1 cellular context compared by ENCODE assay signal in the genomic region with DNA sequence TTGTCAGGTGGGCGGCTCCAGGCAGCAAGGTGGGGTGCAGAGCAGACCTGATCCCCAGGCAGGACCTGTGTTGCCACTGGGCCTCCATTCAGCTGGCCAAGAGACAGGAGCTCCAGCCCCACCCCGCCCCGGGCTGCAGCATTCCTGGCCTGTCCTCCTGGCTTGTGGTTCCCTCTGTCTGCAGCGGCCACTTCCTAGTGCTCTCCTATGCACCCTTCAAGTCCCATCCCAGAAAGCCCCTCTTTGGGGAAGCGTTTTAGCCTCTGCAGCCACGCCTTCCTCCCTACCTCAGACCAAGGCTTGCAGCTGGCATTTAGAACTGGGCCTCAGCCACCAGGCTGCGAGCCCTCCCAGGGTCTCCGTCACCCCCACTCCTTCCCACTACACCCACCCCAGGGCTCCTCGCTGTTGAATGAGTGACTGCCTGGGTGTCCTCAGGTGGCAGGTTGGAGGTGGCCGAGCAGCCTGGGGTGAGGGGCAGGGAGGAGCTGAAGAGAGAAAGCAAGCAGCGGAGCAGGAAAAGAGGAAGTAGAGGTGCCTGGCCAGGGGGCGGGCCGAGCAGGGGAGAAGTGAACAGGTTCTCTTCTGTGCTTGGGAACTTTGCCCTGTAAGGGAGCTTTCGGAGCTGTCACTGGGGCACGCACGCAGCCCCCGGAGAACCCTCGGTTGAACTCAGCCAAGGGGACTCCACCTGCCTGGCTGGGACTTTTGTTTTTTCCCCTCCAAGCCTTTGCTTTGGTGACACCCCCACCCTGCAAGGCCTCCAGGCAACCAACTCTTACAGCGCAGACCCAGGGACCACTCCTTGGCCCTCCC.
A peak's percentile ranks its signal among the peaks of the same experiment; 100 is the strongest.
TF ChIP-seq lines count a peak whose summit lies in the region.

No MANE protein-coding gene starts in this region.

TF ChIP-seq in HepG2, 621 proteins besides CTCF, POLR2A, EP300 and RAD21 (continued from another document and continues in another):
- TF ChIP-seq, protein P1, sequence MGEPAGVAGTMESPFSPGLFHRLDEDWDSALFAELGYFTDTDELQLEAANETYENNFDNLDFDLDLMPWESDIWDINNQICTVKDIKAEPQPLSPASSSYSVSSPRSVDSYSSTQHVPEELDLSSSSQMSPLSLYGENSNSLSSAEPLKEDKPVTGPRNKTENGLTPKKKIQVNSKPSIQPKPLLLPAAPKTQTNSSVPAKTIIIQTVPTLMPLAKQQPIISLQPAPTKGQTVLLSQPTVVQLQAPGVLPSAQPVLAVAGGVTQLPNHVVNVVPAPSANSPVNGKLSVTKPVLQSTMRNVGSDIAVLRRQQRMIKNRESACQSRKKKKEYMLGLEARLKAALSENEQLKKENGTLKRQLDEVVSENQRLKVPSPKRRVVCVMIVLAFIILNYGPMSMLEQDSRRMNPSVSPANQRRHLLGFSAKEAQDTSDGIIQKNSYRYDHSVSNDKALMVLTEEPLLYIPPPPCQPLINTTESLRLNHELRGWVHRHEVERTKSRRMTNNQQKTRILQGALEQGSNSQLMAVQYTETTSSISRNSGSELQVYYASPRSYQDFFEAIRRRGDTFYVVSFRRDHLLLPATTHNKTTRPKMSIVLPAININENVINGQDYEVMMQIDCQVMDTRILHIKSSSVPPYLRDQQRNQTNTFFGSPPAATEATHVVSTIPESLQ (CRISPR knock-in tag; conservative IDR thresholded peaks at IDR 0.05), result no peak
- TF ChIP-seq SP140L (CRISPR knock-in tag; IDR thresholded peaks at IDR 0.05; ENCODE audit: borderline replicate concordance), result no peak
- no peak for TF ChIP-seq ZBTB3 (CRISPR knock-in tag; IDR thresholded peaks at IDR 0.05; ENCODE audit: borderline replicate concordance, low read depth)
- no peak for TF ChIP-seq SRSF9 (IDR thresholded peaks at IDR 0.05; ENCODE audit: borderline replicate concordance, insufficient read depth, low read depth, low read length, poor library complexity, severe bottlenecking)
- peak; percentile 53; the same call in 1 of the 2 replicates for TF ChIP-seq IRF9 (CRISPR knock-in tag; IDR thresholded peaks at IDR 0.05; ENCODE audit: borderline replicate concordance)
- TF ChIP-seq SAP130 (CRISPR knock-in tag; IDR thresholded peaks at IDR 0.05; ENCODE audit: low read depth), result peak; percentile 69
- TF ChIP-seq ZFP36L2 (CRISPR knock-in tag; IDR thresholded peaks at IDR 0.05), result 0 out of 2 replicates have a peak, but pooled peaks have one; percentile 14
- no peak for TF ChIP-seq DDIT3 (CRISPR knock-in tag; IDR thresholded peaks at IDR 0.05)
- no peak for TF ChIP-seq SRF (IDR thresholded peaks at IDR 0.05; ENCODE audit: low read depth, low read length)
- TF ChIP-seq ZNF280D (CRISPR knock-in tag; IDR thresholded peaks at IDR 0.05), result no peak; the same call in 1 of the 2 replicates
- TF ChIP-seq, protein P2, sequence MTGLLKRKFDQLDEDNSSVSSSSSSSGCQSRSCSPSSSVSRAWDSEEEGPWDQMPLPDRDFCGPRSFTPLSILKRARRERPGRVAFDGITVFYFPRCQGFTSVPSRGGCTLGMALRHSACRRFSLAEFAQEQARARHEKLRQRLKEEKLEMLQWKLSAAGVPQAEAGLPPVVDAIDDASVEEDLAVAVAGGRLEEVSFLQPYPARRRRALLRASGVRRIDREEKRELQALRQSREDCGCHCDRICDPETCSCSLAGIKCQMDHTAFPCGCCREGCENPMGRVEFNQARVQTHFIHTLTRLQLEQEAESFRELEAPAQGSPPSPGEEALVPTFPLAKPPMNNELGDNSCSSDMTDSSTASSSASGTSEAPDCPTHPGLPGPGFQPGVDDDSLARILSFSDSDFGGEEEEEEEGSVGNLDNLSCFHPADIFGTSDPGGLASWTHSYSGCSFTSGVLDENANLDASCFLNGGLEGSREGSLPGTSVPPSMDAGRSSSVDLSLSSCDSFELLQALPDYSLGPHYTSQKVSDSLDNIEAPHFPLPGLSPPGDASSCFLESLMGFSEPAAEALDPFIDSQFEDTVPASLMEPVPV (CRISPR knock-in tag; IDR thresholded peaks at IDR 0.05), result peak; percentile 48; the same call in 1 of the 2 replicates
- TF ChIP-seq ZNF530 (CRISPR knock-in tag; IDR thresholded peaks at IDR 0.05; ENCODE audit: low read depth), result no peak
- TF ChIP-seq FOXP1 (IDR thresholded peaks at IDR 0.05), result no peak
- TF ChIP-seq FOXP1 (CRISPR knock-in tag; IDR thresholded peaks at IDR 0.05), result no peak
- no peak for TF ChIP-seq GLI4 (CRISPR knock-in tag; IDR thresholded peaks at IDR 0.05; ENCODE audit: borderline replicate concordance)
- peak; percentile 57; the same call in 1 of the 2 replicates for TF ChIP-seq ZNF605 (CRISPR knock-in tag; IDR thresholded peaks at IDR 0.05)
- TF ChIP-seq, protein P3, sequence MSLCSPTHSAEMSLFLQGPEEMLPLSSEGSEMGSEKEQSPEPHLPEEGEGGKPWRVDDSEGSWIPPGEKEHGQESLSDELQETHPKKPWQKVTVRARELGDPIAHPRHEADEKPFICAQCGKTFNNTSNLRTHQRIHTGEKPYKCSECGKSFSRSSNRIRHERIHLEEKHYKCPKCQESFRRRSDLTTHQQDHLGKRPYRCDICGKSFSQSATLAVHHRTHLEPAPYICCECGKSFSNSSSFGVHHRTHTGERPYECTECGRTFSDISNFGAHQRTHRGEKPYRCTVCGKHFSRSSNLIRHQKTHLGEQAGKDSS (CRISPR knock-in tag; IDR thresholded peaks at IDR 0.05; ENCODE audit: borderline replicate concordance, low read depth), result no peak; the same call in 1 of the 2 replicates
- TF ChIP-seq TERF1 (CRISPR knock-in tag; IDR thresholded peaks at IDR 0.05), result no peak
- TF ChIP-seq ZSCAN22 (CRISPR knock-in tag; IDR thresholded peaks at IDR 0.05), result no peak
- no peak for TF ChIP-seq HCFC1 (IDR thresholded peaks at IDR 0.05; ENCODE audit: low read depth, low read length)
- TF ChIP-seq CENPX (CRISPR knock-in tag; IDR thresholded peaks at IDR 0.05), result no peak
- TF ChIP-seq GMEB2 (CRISPR knock-in tag; IDR thresholded peaks at IDR 0.05; ENCODE audit: low read depth), result no peak
- peak; percentile 35; the same call in 1 of the 2 replicates for TF ChIP-seq KLF9 (CRISPR knock-in tag; IDR thresholded peaks at IDR 0.05; ENCODE audit: low read depth)
- TF ChIP-seq, protein P4, sequence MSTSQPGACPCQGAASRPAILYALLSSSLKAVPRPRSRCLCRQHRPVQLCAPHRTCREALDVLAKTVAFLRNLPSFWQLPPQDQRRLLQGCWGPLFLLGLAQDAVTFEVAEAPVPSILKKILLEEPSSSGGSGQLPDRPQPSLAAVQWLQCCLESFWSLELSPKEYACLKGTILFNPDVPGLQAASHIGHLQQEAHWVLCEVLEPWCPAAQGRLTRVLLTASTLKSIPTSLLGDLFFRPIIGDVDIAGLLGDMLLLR (CRISPR knock-in tag; IDR thresholded peaks at IDR 0.05), result no peak
- no peak for TF ChIP-seq ZNF614 (CRISPR knock-in tag; IDR thresholded peaks at IDR 0.05; ENCODE audit: borderline replicate concordance)
- no peak for TF ChIP-seq ATM (IDR thresholded peaks at IDR 0.05; ENCODE audit: borderline replicate concordance)
- 0 out of 2 replicates have a peak, but pooled peaks have one; percentile 35 for TF ChIP-seq ZNF414 (CRISPR knock-in tag; IDR thresholded peaks at IDR 0.05)
- no peak for TF ChIP-seq TFE3 (CRISPR knock-in tag; IDR thresholded peaks at IDR 0.05)
- peak; percentile 68; the same call in 1 of the 2 replicates for TF ChIP-seq NFKB2 (CRISPR knock-in tag; IDR thresholded peaks at IDR 0.05; ENCODE audit: borderline replicate concordance)
- TF ChIP-seq SMC3 (IDR thresholded peaks at IDR 0.05; ENCODE audit: low read length), result no peak
- TF ChIP-seq HMG20A (CRISPR knock-in tag; IDR thresholded peaks at IDR 0.05; ENCODE audit: borderline replicate concordance), result no peak
- TF ChIP-seq, protein P5, sequence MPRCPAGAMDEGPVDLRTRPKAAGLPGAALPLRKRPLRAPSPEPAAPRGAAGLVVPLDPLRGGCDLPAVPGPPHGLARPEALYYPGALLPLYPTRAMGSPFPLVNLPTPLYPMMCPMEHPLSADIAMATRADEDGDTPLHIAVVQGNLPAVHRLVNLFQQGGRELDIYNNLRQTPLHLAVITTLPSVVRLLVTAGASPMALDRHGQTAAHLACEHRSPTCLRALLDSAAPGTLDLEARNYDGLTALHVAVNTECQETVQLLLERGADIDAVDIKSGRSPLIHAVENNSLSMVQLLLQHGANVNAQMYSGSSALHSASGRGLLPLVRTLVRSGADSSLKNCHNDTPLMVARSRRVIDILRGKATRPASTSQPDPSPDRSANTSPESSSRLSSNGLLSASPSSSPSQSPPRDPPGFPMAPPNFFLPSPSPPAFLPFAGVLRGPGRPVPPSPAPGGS (CRISPR knock-in tag; IDR thresholded peaks at IDR 0.05), result no peak
- TF ChIP-seq NONO (IDR thresholded peaks at IDR 0.05), result no peak
- no peak for TF ChIP-seq NONO (CRISPR knock-in tag; conservative IDR thresholded peaks at IDR 0.05)
- no peak for TF ChIP-seq ZNF101 (CRISPR knock-in tag; IDR thresholded peaks at IDR 0.05; ENCODE audit: borderline replicate concordance, low read depth)
- TF ChIP-seq NFYB (CRISPR knock-in tag; IDR thresholded peaks at IDR 0.05), result peak; percentile 11; the same call in 1 of the 2 replicates
- no peak for TF ChIP-seq ZNF549 (CRISPR knock-in tag; IDR thresholded peaks at IDR 0.05)
- TF ChIP-seq KMT2A (CRISPR knock-in tag; IDR thresholded peaks at IDR 0.05), result no peak; the same call in 1 of the 2 replicates
- TF ChIP-seq ZSCAN29 (CRISPR knock-in tag; conservative IDR thresholded peaks at IDR 0.05), result 0 out of 2 replicates have a peak, but pooled peaks have one; percentile 23
